In the genomic region with DNA sequence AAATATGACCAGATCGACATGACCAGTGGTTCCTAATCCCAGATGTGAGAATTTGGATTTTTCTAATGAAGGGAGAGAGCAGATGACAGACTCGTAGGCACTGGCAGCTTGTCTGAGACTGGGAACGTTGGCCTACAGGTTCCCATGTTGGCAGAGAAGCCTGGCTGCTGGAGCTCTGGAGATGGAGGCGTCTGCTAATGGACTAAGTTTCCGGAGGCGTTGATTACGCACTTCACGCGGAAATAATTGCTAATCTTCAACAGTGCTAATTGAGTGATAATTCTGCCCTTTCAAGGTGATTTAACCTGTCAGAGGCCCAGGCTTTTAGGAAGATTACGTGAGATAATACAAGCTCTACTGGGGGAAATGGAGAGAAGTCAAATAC, we compare ENCODE assay signal across 20 cellular contexts.
DNase-seq lines count a peak whose midpoint lies in the region; ATAC-seq and TF ChIP-seq lines count a peak whose summit lies in the region.
"Had no signal": no experiment of that assay in that cellular context is flagged by ENCODE, and none has a peak within 500 bp of the region (broad histone marks: within the 10 kb centered on the region; RNA-seq: fewer than 3 reads in every experiment).

No MANE protein-coding gene starts in this region.

- H3K4me3 Mint-ChIP-seq in neural progenitor cell, result no peak overlapping the region
- H3K4me3 Mint-ChIP-seq: CD4-positive, CD25-positive, alpha-beta regulatory T cell; GM23338 had no signal

- DNase-seq in NCI-H1417 (lab: John Stamatoyannopoulos, UW) (peak in 2 of 3 experiments; percentile 66 to 92), NCI-H1417 treated with DMSO at 0.1 percent for 48 hours (lab: John Stamatoyannopoulos, UW) (no peak), dorsolateral prefrontal cortex (peak in 2 of 10 donors; percentile 17 to 20), neural progenitor cell (ENCODE audit: low spot score) (no peak), HuH-7 (ENCODE audit: low spot score) (no peak), tibial nerve (ENCODE audit: low spot score in 2 of 2) (no peak)
- DNase-seq: CD4-positive, CD25-positive, alpha-beta regulatory T cell; COR-L47; DMS153; GF-D8; NCI-H1105 treated with DMSO at 0.1 percent for 48 hours; NCI-H187 treated with DMSO at 0.1 percent for 48 hours; NCI-H526; SHP77 treated with DMSO at 0.1 percent for 48 hours had no signal

- H3K4me1 ChIP-seq in HEK293 (ENCODE audit: control insufficient read depth, insufficient read depth, low read length), result no peaks in the 10 kb centered on the region
- peaks cover 26% of the 10 kb centered on the region for H3K4me1 ChIP-seq in neural progenitor cell
- H3K4me1 ChIP-seq in tibial nerve, result peaks cover 0 to 31% (median 3%) of the 10 kb centered on the region in 4 donors

- H3K9me3 Mint-ChIP-seq in neural progenitor cell, result no peaks in the 10 kb centered on the region
- H3K9me3 Mint-ChIP-seq: CD4-positive, CD25-positive, alpha-beta regulatory T cell; GM23338 had no signal

- CTCF ChIA-PET in HEK293 (lab: Yijun Ruan, JAX), result interaction anchor here (0.6 to 0.7 kb wide), 2 partner anchors 196 to 234 kb away, joined by 3 read pairs; no protein-coding TSS in a partner anchor

- no peak overlapping the region for H3K27ac Mint-ChIP-seq in neural progenitor cell
- H3K27ac Mint-ChIP-seq: CD4-positive, CD25-positive, alpha-beta regulatory T cell; GM23338 had no signal

- WGBS in tibial nerve, 2 donors, result 76 to 79% methylated on average over 10 of the region's 10 CpGs

- intact Hi-C loops in dorsolateral prefrontal cortex (cut with DNase I), result no loop called here

- no peak for ATAC-seq in GM18505 (IDR thresholded peaks at IDR 0.05; ENCODE audit: unreplicated experiment)
- ATAC-seq: GM23338, HCT116, K562 had no signal

- H2AFZ ChIP-seq in neural progenitor cell (replicated peaks), result no peak overlapping the region
- H2AFZ ChIP-seq: GM23338 had no signal

- no peaks in the 10 kb centered on the region for H3K36me3 Mint-ChIP-seq in neural progenitor cell
- H3K36me3 Mint-ChIP-seq: CD4-positive, CD25-positive, alpha-beta regulatory T cell had no signal

- H3K27me3 ChIP-seq in dorsolateral prefrontal cortex, result no peaks in the 10 kb centered on the region
- H3K27me3 ChIP-seq in neural progenitor cell, result no peaks in the 10 kb centered on the region
- no peaks in the 10 kb centered on the region for H3K27me3 ChIP-seq in tibial nerve

- no peak overlapping the region for H3K9ac ChIP-seq in neural progenitor cell

- H3K4me2 ChIP-seq in neural progenitor cell, result peak overlapping the region; percentile 13
- H3K4me2 ChIP-seq: GM23338 had no signal

- peaks cover 6% of the 10 kb centered on the region for H4K20me1 ChIP-seq in neural progenitor cell (ENCODE audit: low read depth)

- no peak for TF ChIP-seq EP300 in tibial nerve (IDR thresholded peaks at IDR 0.05)

- H3K9me3 ChIP-seq in HEK293 (ENCODE audit: control insufficient read depth, insufficient read depth, low read depth, low read length) (no peaks in the 10 kb centered on the region), neural progenitor cell (ENCODE audit: low read depth) (no peaks in the 10 kb centered on the region), tibial nerve (no peaks in the 10 kb centered on the region)

- peaks cover 21% of the 10 kb centered on the region for H3K27me3 Mint-ChIP-seq in neural progenitor cell (ENCODE audit: insufficient read depth, low read depth)

- H3K4me3 ChIP-seq in HEK293 (ENCODE audit: low read depth, low read length), result no peak overlapping the region
- H3K4me3 ChIP-seq in dorsolateral prefrontal cortex, result no peak overlapping the region
- no peak overlapping the region for H3K4me3 ChIP-seq in neural progenitor cell
- no peak overlapping the region for H3K4me3 ChIP-seq in tibial nerve
- H3K4me3 ChIP-seq: GM23338, K562 had no signal

- no peaks in the 10 kb centered on the region for H3K79me2 ChIP-seq in neural progenitor cell (ENCODE audit: low read depth)

- peaks cover 29% of the 10 kb centered on the region for H3K4me1 Mint-ChIP-seq in neural progenitor cell
- H3K4me1 Mint-ChIP-seq: CD4-positive, CD25-positive, alpha-beta regulatory T cell had no signal

- TF ChIP-seq POLR2A in GM18505 (IDR thresholded peaks at IDR 0.05; ENCODE audit: borderline replicate concordance, extremely low read depth, insufficient read depth, insufficient read length) (no peak), tibial nerve (IDR thresholded peaks at IDR 0.05) (no peak)

- H3K36me3 ChIP-seq in HEK293 (ENCODE audit: control insufficient read depth in 2 of 2, insufficient read depth in 1 of 2, low read length in 2 of 2) (no peaks in the 10 kb centered on the region), neural progenitor cell (no peaks in the 10 kb centered on the region), tibial nerve (no peaks in the 10 kb centered on the region)

- H3F3A ChIP-seq in neural progenitor cell (ENCODE audit: low read depth), result peaks cover 7% of the 10 kb centered on the region

- H3K27ac ChIP-seq in HEK293 (ENCODE audit: extremely low read depth, low read depth, low read length) (no peak overlapping the region), dorsolateral prefrontal cortex (peak overlapping the region in 39 of 59 donors; percentile 11 to 99 (median 53)), neural progenitor cell (no peak overlapping the region), tibial nerve (no peak overlapping the region)
- H3K27ac ChIP-seq: 22Rv1 had no signal

- POLR2A ChIA-PET in HEK293 (lab: Yijun Ruan, JAX), result no interaction called here

- TF ChIP-seq CTCF in HEK293 (tag by site-specific recombination; IDR thresholded peaks at IDR 0.05) (no peak), dorsolateral prefrontal cortex (IDR thresholded peaks at IDR 0.05 in 54 of 56, conservative IDR thresholded peaks at IDR 0.05 in 2 of 56; ENCODE audit: low read depth in 1 of 56, partially characterized antibody in 56 of 56) (no peak), neural progenitor cell (IDR thresholded peaks at IDR 0.05) (no peak), tibial nerve (IDR thresholded peaks at IDR 0.05) (no peak)

TF ChIP-seq in HEK293, 187 proteins besides CTCF, POLR2A, EP300 and RAD21:
- TF ChIP-seq ZNF768 (tag by site-specific recombination; IDR thresholded peaks at IDR 0.05) (no peak), ZNF175 (tag by site-specific recombination; IDR thresholded peaks at IDR 0.05) (no peak), ZFHX2 (tag by site-specific recombination; conservative IDR thresholded peaks at IDR 0.05) (peak; percentile 33; the same call in 1 of the 2 replicates), ZNF660 (tag by site-specific recombination; IDR thresholded peaks at IDR 0.05) (no peak)

Comparison
In these comparisons a context has a peak if more than half of its experiments do, and no peak if none do; other contexts are left out.
1. DNase-seq: peak in NCI-H1417 (2 of 3); none in NCI-H1417 treated with DMSO at 0.1 percent for 48 hours (single experiment), neural progenitor cell (single experiment), HuH-7 (single experiment) and tibial nerve (0 of 2).
2. H3K27ac ChIP-seq: peak in dorsolateral prefrontal cortex (39 of 59); none in HEK293 (single experiment), neural progenitor cell (single experiment) and tibial nerve (0 of 4).